In genomic region chr19:3370214-3370720, GRCh38 we compare ENCODE assay signal across 9 cellular contexts. TPM values are rescaled to one million over a fixed set of nuclear protein-coding genes. Genes with fewer than 3 reads are reported as not detected.
DNase-seq lines count a peak whose midpoint lies in the region; ATAC-seq and TF ChIP-seq lines count a peak whose summit lies in the region.
"Had no signal": no experiment of that assay in that cellular context is flagged by ENCODE, and none has a peak within 500 bp of the region (broad histone marks: within the 10 kb centered on the region; RNA-seq: fewer than 3 reads in every experiment).

No MANE protein-coding gene starts in this region.

- no peak for DNase-seq in left ventricle myocardium inferior
- DNase-seq in Right ventricle myocardium superior: no peak
- no peak for DNase-seq in coronary artery (ENCODE audit: low spot score)
- DNase-seq in naive thymus-derived CD4-positive, alpha-beta T cell: no peak
- peak; percentile 72 to 76 for DNase-seq in uterus
- no peak for DNase-seq in SKM-1 treated with dmso at 0.1 percent for 144 hours (lab: John Stamatoyannopoulos, UW; ENCODE audit: unreplicated experiment)
- no peak for DNase-seq in stimulated activated naive CD4-positive, alpha-beta T cell treated with Interleukin-2 at 50 U/mL for 16 hours (lab: John Stamatoyannopoulos, UW)
- DNase-seq in LoVo (ENCODE audit: low spot score): no peak
- DNase-seq: NCI-H69 had no signal

- peaks cover 6 to 46% (median 37%) of the 10 kb centered on the region in 7 donors for H3K4me1 Mint-ChIP-seq in naive thymus-derived CD4-positive, alpha-beta T cell

- H3K9me3 ChIP-seq in left ventricle myocardium inferior (replicated peaks): no peaks in the 10 kb centered on the region
- H3K9me3 ChIP-seq in naive thymus-derived CD4-positive, alpha-beta T cell (ENCODE audit: control insufficient read depth in 2 of 3, low read length in 3 of 3): no peaks in the 10 kb centered on the region
- H3K9me3 ChIP-seq in uterus: no peaks in the 10 kb centered on the region

- TF ChIP-seq POLR2A in uterus (IDR thresholded peaks at IDR 0.05): no peak

- H3K36me3 Mint-ChIP-seq in naive thymus-derived CD4-positive, alpha-beta T cell: no peaks in the 10 kb centered on the region

- H3K4me3 ChIP-seq in left ventricle myocardium inferior (peak overlapping the region; percentile 89), coronary artery (peak overlapping the region; percentile 98), uterus (peak overlapping the region; percentile 31 to 61)
- H3K4me3 ChIP-seq in naive thymus-derived CD4-positive, alpha-beta T cell (ENCODE audit: low read length): no peak overlapping the region

- intact Hi-C loops in left ventricle myocardium inferior (cut with micrococcal nuclease): no loop called here
- intact Hi-C loops in Right ventricle myocardium superior (cut with DNase I): no loop called here
- intact Hi-C loops in naive thymus-derived CD4-positive, alpha-beta T cell (cut with micrococcal nuclease): no loop called here
- intact Hi-C loops in uterus (cut with DNase I; ENCODE audit: low total_unique reads): no loop called here

- H3K27me3 ChIP-seq in left ventricle myocardium inferior (ENCODE audit: low read depth): no peaks in the 10 kb centered on the region
- H3K27me3 ChIP-seq in naive thymus-derived CD4-positive, alpha-beta T cell (ENCODE audit: control insufficient read depth in 2 of 2, insufficient read depth in 2 of 2, low read length in 2 of 2): no peaks in the 10 kb centered on the region
- H3K27me3 ChIP-seq in uterus: no peaks in the 10 kb centered on the region

- H3K27ac Mint-ChIP-seq in naive thymus-derived CD4-positive, alpha-beta T cell: peak overlapping the region in 6 of 9 donors; percentile 47 to 79 (median 60)

- H3K36me3 ChIP-seq in left ventricle myocardium inferior (no peaks in the 10 kb centered on the region), uterus (no peaks in the 10 kb centered on the region)
- no peaks in the 10 kb centered on the region for H3K36me3 ChIP-seq in naive thymus-derived CD4-positive, alpha-beta T cell (ENCODE audit: control insufficient read depth in 2 of 3, insufficient read depth in 3 of 3, low read length in 3 of 3)

- CTCF ChIA-PET in naive thymus-derived CD4-positive, alpha-beta T cell (lab: Charles Lee): no interaction called here

- no peak for ATAC-seq in Right ventricle myocardium superior (ENCODE audit: poor library complexity)
- ATAC-seq in naive thymus-derived CD4-positive, alpha-beta T cell: no peak

- peaks cover 0 to 25% (median 0%) of the 10 kb centered on the region in 5 donors for H3K27me3 Mint-ChIP-seq in naive thymus-derived CD4-positive, alpha-beta T cell

- TF ChIP-seq CTCF in left ventricle myocardium inferior (IDR thresholded peaks at IDR 0.05; ENCODE audit: borderline replicate concordance) (no peak), coronary artery (IDR thresholded peaks at IDR 0.05) (no peak), uterus (IDR thresholded peaks at IDR 0.05) (peak in 1 of 4 experiments; percentile 7)

- POLR2A ChIA-PET in naive thymus-derived CD4-positive, alpha-beta T cell (lab: Charles Lee): no interaction called here

- H3K27ac ChIP-seq in left ventricle myocardium inferior (replicated peaks) (peak overlapping the region; percentile 97), coronary artery (peak overlapping the region; percentile 99 to 100), uterus (peak overlapping the region; percentile 97 to 99)
- no peak overlapping the region for H3K27ac ChIP-seq in naive thymus-derived CD4-positive, alpha-beta T cell (ENCODE audit: low read depth, low read length)

- H3K4me1 ChIP-seq in left ventricle myocardium inferior (peaks cover 86% of the 10 kb centered on the region), uterus (peaks cover 7 to 20% of the 10 kb centered on the region in 2 donors)
- peaks cover 6 to 8% of the 10 kb centered on the region in 2 donors for H3K4me1 ChIP-seq in naive thymus-derived CD4-positive, alpha-beta T cell (ENCODE audit: control insufficient read depth in 2 of 2, insufficient read depth in 2 of 2, low read length in 2 of 2)

- H3K4me3 Mint-ChIP-seq in naive thymus-derived CD4-positive, alpha-beta T cell: peak overlapping the region in 1 of 10 donors; percentile 60

- peaks cover 0 to 1% (median 0%) of the 10 kb centered on the region in 11 donors for H3K9me3 Mint-ChIP-seq in naive thymus-derived CD4-positive, alpha-beta T cell

RNA-seq across cellular contexts. Expression of gene NFIC, which starts 3.9 kb away (rescaled TPM):
- 145 TPM for total RNA-seq in left ventricle myocardium inferior
- total RNA-seq in Right ventricle myocardium superior: 153 TPM
- 10 to 100 TPM; 15.0 to 35.2 (median 33.1) TPM for total RNA-seq in naive thymus-derived CD4-positive, alpha-beta T cell
- polyA plus RNA-seq in naive thymus-derived CD4-positive, alpha-beta T cell: 10 to 100 TPM; 12.2 to 24.6 TPM
- total RNA-seq in uterus: 100 to 1,000 TPM in 2 of 4 donors, 10 to 100 TPM in 2; 18.5 to 361 (median 82.9) TPM

Comparison
In these comparisons a context has a peak if more than half of its experiments do, and no peak if none do; other contexts are left out.
1. DNase-seq: peak in uterus (2 of 2); none in left ventricle myocardium inferior (single experiment), Right ventricle myocardium superior (single experiment), coronary artery (single experiment), naive thymus-derived CD4-positive, alpha-beta T cell (0 of 9), SKM-1 treated with dmso at 0.1 percent for 144 hours (single experiment), stimulated activated naive CD4-positive, alpha-beta T cell treated with Interleukin-2 at 50 U/mL for 16 hours (single experiment) and LoVo (single experiment).